In the genomic region with DNA sequence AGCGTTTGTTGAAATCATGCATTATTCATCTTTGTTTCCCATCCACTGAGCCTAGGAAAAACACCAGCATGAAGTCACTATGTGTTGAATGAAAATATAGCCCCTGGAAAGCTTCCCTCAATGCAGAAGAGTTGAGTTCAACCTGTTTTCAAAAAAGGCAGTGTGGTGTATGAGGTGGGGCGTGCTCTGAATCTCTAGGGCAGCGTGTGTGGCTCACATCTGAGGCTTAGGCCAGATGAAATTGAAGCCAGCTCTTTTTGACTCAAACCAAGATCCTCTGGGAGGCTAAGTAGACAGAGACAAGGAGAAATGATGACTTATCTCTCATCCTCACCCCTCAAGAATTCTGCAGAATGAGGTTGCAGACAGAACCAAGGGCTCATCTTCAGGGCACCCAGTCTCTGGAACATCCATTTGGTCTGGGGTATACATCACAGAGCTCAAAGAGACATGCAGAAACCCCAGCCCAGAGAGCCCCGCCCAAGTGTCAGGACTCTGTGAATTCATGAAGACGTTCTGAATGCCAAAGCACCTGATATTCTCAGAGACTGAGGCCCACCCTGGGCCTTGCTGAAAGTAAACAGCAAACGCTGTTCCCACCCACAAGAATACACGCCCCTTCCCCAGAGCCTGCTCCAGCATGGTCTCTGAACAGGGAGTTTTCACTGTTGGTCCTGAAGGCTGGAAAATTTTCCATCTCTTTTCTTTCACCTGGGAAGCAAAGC, we compare ENCODE assay signal across 41 cellular contexts. TPM values are rescaled to one million over a fixed set of nuclear protein-coding genes. Genes with fewer than 3 reads are reported as not detected.
"Had no signal": no experiment of that assay in that cellular context is flagged by ENCODE, and none has a peak within 500 bp of the region (broad histone marks: within the 10 kb centered on the region; RNA-seq: fewer than 3 reads in every experiment).

No MANE protein-coding gene starts in this region.

- H3K4me3 ChIP-seq: adrenal gland, body of pancreas, cardiac muscle cell had no signal

- H3K27ac Mint-ChIP-seq: activated B cell treated with CpG ODN at 0.5 μM for 24 hours; activated CD4-positive, alpha-beta memory T cell treated with anti-CD3 and anti-CD28 coated beads for 36 hours; activated CD4-positive, alpha-beta T cell treated with anti-CD3 and anti-CD28 coated beads, Interleukin-2, amount 10 ng/mL, durations not matched to agents 24 days and 14 days; activated CD8-positive, alpha-beta T cell treated with anti-CD3 and anti-CD28 coated beads for 36 hours; activated naive CD4-positive, alpha-beta T cell treated with anti-CD3 and anti-CD28 coated beads for 36 hours; activated naive CD4-positive, alpha-beta T cell treated with anti-CD3 and anti-CD28 coated beads, Interleukin-2, amount 50 U/mL, for 24 hours; activated naive CD8-positive, alpha-beta T cell; activated naive CD8-positive, alpha-beta T cell treated with anti-CD3 and anti-CD28 coated beads, Interleukin-2, amount 10 ng/mL, durations not matched to agents 7 days and 5 days; activated T-cell treated with anti-CD3 and anti-CD28 coated beads, Interleukin-2, amount 50 U/mL, for 72 hours; activated T-helper 1 cell treated with anti-CD3 and anti-CD28 coated beads, Interleukin-12 subunit alpha, Interleukin-12 subunit beta, Interleukin-2, Interleukin-4 antibody, amounts not matched to agents 30 ng/mL and 10 ng/mL and 1 ng/mL, durations not matched to agents 14 hours and 24 hours and 36 hours; activated T-helper 17 cell treated with anti-CD3 and anti-CD28 coated beads, Interleukin-2, amount 50 U/mL, for 72 hours; T-helper 1 cell treated with Interleukin-12 subunit alpha and Interleukin-12 subunit beta and Interleukin-4 antibody, amounts not matched to agents 30 μg/mL and 1 μg/mL, for 36 hours; T-helper 2 cell treated with Interferon-gamma antibody and Interleukin-4, amounts not matched to agents 5 μg/mL and 100 μg/mL, for 36 hours had no signal

- H3K4me1 Mint-ChIP-seq: activated B cell treated with CpG ODN at 0.5 μM for 24 hours; activated CD4-positive, alpha-beta T cell treated with anti-CD3 and anti-CD28 coated beads, Interleukin-2, amount 10 ng/mL, durations not matched to agents 24 days and 14 days; activated naive CD4-positive, alpha-beta T cell treated with anti-CD3 and anti-CD28 coated beads, Interleukin-2, amount 50 U/mL, for 24 hours; activated naive CD8-positive, alpha-beta T cell treated with anti-CD3 and anti-CD28 coated beads, Interleukin-2, amount 10 ng/mL, durations not matched to agents 7 days and 5 days; activated T-helper 17 cell treated with anti-CD3 and anti-CD28 coated beads, Interleukin-2, amount 50 U/mL, for 72 hours; central memory CD8-positive, alpha-beta T cell had no signal

- H3K4me1 ChIP-seq: adrenal gland, body of pancreas had no signal

- H3K4me3 Mint-ChIP-seq: activated B cell treated with CpG ODN at 0.5 μM for 24 hours; activated CD4-positive, alpha-beta memory T cell treated with anti-CD3 and anti-CD28 coated beads for 36 hours; activated CD4-positive, alpha-beta T cell treated with anti-CD3 and anti-CD28 coated beads, Interleukin-2, amount 10 ng/mL, durations not matched to agents 24 days and 14 days; activated CD8-positive, alpha-beta T cell treated with anti-CD3 and anti-CD28 coated beads for 36 hours; activated naive CD4-positive, alpha-beta T cell treated with anti-CD3 and anti-CD28 coated beads for 36 hours; activated naive CD4-positive, alpha-beta T cell treated with anti-CD3 and anti-CD28 coated beads, Interleukin-2, amount 50 U/mL, for 24 hours; activated naive CD8-positive, alpha-beta T cell; activated naive CD8-positive, alpha-beta T cell treated with anti-CD3 and anti-CD28 coated beads, Interleukin-2, amount 10 ng/mL, durations not matched to agents 7 days and 5 days; activated T-cell treated with anti-CD3 and anti-CD28 coated beads, Interleukin-2, amount 50 U/mL, for 4 hours; activated T-cell treated with anti-CD3 and anti-CD28 coated beads, Interleukin-2, amount 50 U/mL, for 72 hours; activated T-helper 1 cell treated with anti-CD3 and anti-CD28 coated beads, Interleukin-12 subunit alpha, Interleukin-12 subunit beta, Interleukin-2, Interleukin-4 antibody, amounts not matched to agents 30 ng/mL and 10 ng/mL and 1 ng/mL, durations not matched to agents 14 hours and 24 hours and 36 hours; activated T-helper 17 cell treated with anti-CD3 and anti-CD28 coated beads, Interleukin-2, amount 50 U/mL, for 72 hours; central memory CD8-positive, alpha-beta T cell; T-helper 1 cell treated with Interleukin-12 subunit alpha and Interleukin-12 subunit beta and Interleukin-4 antibody, amounts not matched to agents 30 μg/mL and 1 μg/mL, for 36 hours; T-helper 2 cell treated with Interferon-gamma antibody and Interleukin-4, amounts not matched to agents 5 μg/mL and 100 μg/mL, for 36 hours had no signal

- H3K27me3 Mint-ChIP-seq: activated CD4-positive, alpha-beta memory T cell treated with anti-CD3 and anti-CD28 coated beads for 36 hours; activated CD4-positive, alpha-beta T cell treated with anti-CD3 and anti-CD28 coated beads, Interleukin-2, amount 10 ng/mL, durations not matched to agents 24 days and 14 days; activated CD8-positive, alpha-beta T cell treated with anti-CD3 and anti-CD28 coated beads for 36 hours; activated naive CD8-positive, alpha-beta T cell treated with anti-CD3 and anti-CD28 coated beads, Interleukin-2, amount 10 ng/mL, durations not matched to agents 7 days and 5 days had no signal

- H3K9me3 ChIP-seq: adrenal gland, body of pancreas had no signal

- H3K9me3 Mint-ChIP-seq: activated CD4-positive, alpha-beta memory T cell treated with anti-CD3 and anti-CD28 coated beads for 36 hours; activated CD8-positive, alpha-beta T cell treated with anti-CD3 and anti-CD28 coated beads for 36 hours; activated T-helper 1 cell treated with anti-CD3 and anti-CD28 coated beads, Interleukin-12 subunit alpha, Interleukin-12 subunit beta, Interleukin-2, Interleukin-4 antibody, amounts not matched to agents 30 ng/mL and 10 ng/mL and 1 ng/mL, durations not matched to agents 14 hours and 24 hours and 36 hours; activated T-helper 17 cell treated with anti-CD3 and anti-CD28 coated beads, Interleukin-2, amount 50 U/mL, for 72 hours; central memory CD8-positive, alpha-beta T cell; T-helper 1 cell treated with Interleukin-12 subunit alpha and Interleukin-12 subunit beta and Interleukin-4 antibody, amounts not matched to agents 30 μg/mL and 1 μg/mL, for 36 hours had no signal

- DNase-seq: activated B cell treated with CpG ODN at 0.5 μM for 24 hours; activated CD4-positive, alpha-beta memory T cell treated with anti-CD3 and anti-CD28 coated beads for 36 hours; activated CD4-positive, alpha-beta T cell treated with anti-CD3 and anti-CD28 coated beads for 4 hours; activated CD4-positive, alpha-beta T cell treated with anti-CD3 and anti-CD28 coated beads, Interleukin-2, amount 10 ng/mL, durations not matched to agents 24 days and 14 days; activated CD4-positive, alpha-beta T cell treated with anti-CD3 and anti-CD28 coated beads, Interleukin-2, amount 50 U/mL, for 1 hour; activated CD4-positive, alpha-beta T cell treated with anti-CD3 and anti-CD28 coated beads, Interleukin-2, amount 50 U/mL, for 4 hours; activated CD4-positive, CD25-positive, alpha-beta regulatory T cell treated with anti-CD3 and anti-CD28 coated beads, Interleukin-2, amount 50 U/mL, for 72 hours; activated CD8-positive, alpha-beta memory T cell treated with anti-CD3 and anti-CD28 coated beads, Interleukin-2, amount 50 U/mL, for 4 hours; activated CD8-positive, alpha-beta T cell treated with anti-CD3 and anti-CD28 coated beads for 36 hours; activated gamma-delta T cell treated with Interleukin-2 at 50 U/mL for 16 hours; activated naive CD4-positive, alpha-beta T cell; activated naive CD4-positive, alpha-beta T cell treated with anti-CD3 and anti-CD28 coated beads for 36 hours; activated naive CD8-positive, alpha-beta T cell treated with anti-CD3 and anti-CD28 coated beads, Interleukin-2, amount 10 ng/mL, durations not matched to agents 7 days and 5 days; activated T-cell treated with anti-CD3 and anti-CD28 coated beads for 4 hours; activated T-cell treated with anti-CD3 and anti-CD28 coated beads, Interleukin-2, amount 50 U/mL, for 1 hour; activated T-cell treated with anti-CD3 and anti-CD28 coated beads, Interleukin-2, amount 50 U/mL, for 4 hours; activated T-cell treated with anti-CD3 and anti-CD28 coated beads, Interleukin-2, amount 50 U/mL, for 72 hours; amniotic stem cell; body of pancreas; brain microvascular endothelial cell; caudate nucleus; cerebellar nuclear complex; SW 1271; T-helper 1 cell; T-helper 2 cell; T-helper 9 cell had no signal

- H3K36me3 ChIP-seq: adrenal gland, brain microvascular endothelial cell, cardiac muscle cell had no signal

- H3K36me3 Mint-ChIP-seq: activated CD4-positive, alpha-beta memory T cell treated with anti-CD3 and anti-CD28 coated beads for 36 hours; activated naive CD8-positive, alpha-beta T cell treated with anti-CD3 and anti-CD28 coated beads, Interleukin-2, amount 10 ng/mL, durations not matched to agents 7 days and 5 days had no signal

- H3K27me3 ChIP-seq: adrenal gland, body of pancreas, brain microvascular endothelial cell, cardiac muscle cell had no signal

- ATAC-seq: activated CD8-positive, alpha-beta T cell treated with anti-CD3 and anti-CD28 coated beads for 36 hours; activated T-cell treated with anti-CD3 and anti-CD28 coated beads, Interleukin-2, amount 50 U/mL, for 4 hours; activated T-cell treated with anti-CD3 and anti-CD28 coated beads, Interleukin-2, amount 50 U/mL, for 72 hours; activated T-helper 17 cell treated with anti-CD3 and anti-CD28 coated beads, Interleukin-2, amount 50 U/mL, for 72 hours; body of pancreas had no signal

- H3K27ac ChIP-seq: adrenal gland, body of pancreas, brain microvascular endothelial cell, cardiac muscle cell, VCaP had no signal

RNA-seq across cellular contexts. Expression of gene CAV3, which starts 5.6 kb away (rescaled TPM):
- total RNA-seq: activated B cell treated with CpG ODN at 0.5 μM for 24 hours; activated CD4-positive, alpha-beta memory T cell treated with anti-CD3 and anti-CD28 coated beads for 36 hours; activated CD4-positive, alpha-beta T cell treated with anti-CD3 and anti-CD28 coated beads, Interleukin-2, amount 10 ng/mL, durations not matched to agents 24 days and 14 days; activated CD8-positive, alpha-beta memory T cell treated with anti-CD3 and anti-CD28 coated beads for 36 hours; activated CD8-positive, alpha-beta T cell treated with anti-CD3 and anti-CD28 coated beads for 36 hours; activated naive CD4-positive, alpha-beta T cell treated with anti-CD3 and anti-CD28 coated beads for 36 hours; activated naive CD8-positive, alpha-beta T cell treated with anti-CD3 and anti-CD28 coated beads, Interleukin-2, amount 10 ng/mL, durations not matched to agents 7 days and 5 days; activated T-cell treated with anti-CD3 and anti-CD28 coated beads, Interleukin-2, amount 50 U/mL, for 4 hours; activated T-cell treated with anti-CD3 and anti-CD28 coated beads, Interleukin-2, amount 50 U/mL, for 72 hours; activated T-helper 1 cell treated with anti-CD3 and anti-CD28 coated beads, Interleukin-12 subunit alpha, Interleukin-12 subunit beta, Interleukin-2, Interleukin-4 antibody, amounts not matched to agents 30 ng/mL and 10 ng/mL and 1 ng/mL, durations not matched to agents 14 hours and 24 hours and 36 hours; activated T-helper 17 cell treated with anti-CD3 and anti-CD28 coated beads, Interleukin-2, amount 50 U/mL, for 72 hours; adrenal gland; aorta; astrocyte; body of pancreas; bronchial epithelial cell; chondrocyte had no signal
- polyA plus RNA-seq: adrenal gland had no signal
